In genomic region chr20:10683537-10683936, GRCh38 we compare ENCODE assay signal across 7 cellular contexts. TPM values are rescaled to one million over a fixed set of nuclear protein-coding genes. Genes with fewer than 3 reads are reported as not detected.
"Had no signal": no experiment of that assay in that cellular context is flagged by ENCODE, and none has a peak within 500 bp of the region (broad histone marks: within the 10 kb centered on the region; RNA-seq: fewer than 3 reads in every experiment).

No MANE protein-coding gene starts in this region.

- H3K4me3 ChIP-seq: K562 had no signal

- ATAC-seq: HepG2, K562 had no signal

- DNase-seq: KBM-7, KG1 had no signal

- H3K27ac ChIP-seq: HL-60 had no signal

- FAIRE-seq: HepG2, HTR-8/SVneo, K562 had no signal

RNA-seq across cellular contexts. Expression of gene JAG1, which starts 9.7 kb away (rescaled TPM):
- polyA plus RNA-seq: IgD-negative memory B cell had no signal
